In the genomic region with DNA sequence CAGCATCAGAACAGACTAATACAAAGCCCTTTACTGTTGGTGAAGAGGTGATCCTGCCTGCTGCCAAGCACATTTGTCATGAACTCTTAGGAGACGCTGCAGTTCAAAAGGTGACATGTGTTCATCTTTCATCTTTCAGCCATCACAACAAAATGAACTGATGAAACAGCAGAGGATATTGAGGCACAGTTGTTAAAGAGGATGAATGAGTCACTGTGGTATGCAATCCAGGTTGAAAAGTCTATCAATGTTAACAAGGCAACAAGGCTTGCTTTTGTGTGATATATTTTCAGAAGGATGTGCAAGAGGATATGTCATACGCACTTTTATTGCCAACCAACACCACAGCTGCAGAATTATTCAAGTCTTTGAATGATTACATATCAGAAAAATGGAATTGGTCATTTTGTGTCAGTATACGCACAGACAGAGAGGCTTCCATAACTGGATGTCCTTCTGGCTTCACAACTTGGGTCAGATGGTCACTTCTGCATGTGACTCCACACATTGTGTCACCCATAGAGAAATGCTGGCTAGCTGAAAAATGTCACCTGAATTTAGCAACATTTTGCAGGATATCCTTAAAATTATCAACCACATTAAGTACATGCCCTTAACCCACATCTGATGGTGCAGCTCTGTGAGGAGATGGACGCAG, we compare ENCODE assay signal across 17 cellular contexts. TPM values are rescaled to one million over a fixed set of nuclear protein-coding genes. Genes with fewer than 3 reads are reported as not detected.
DNase-seq lines count a peak whose midpoint lies in the region; ATAC-seq, FAIRE-seq and TF ChIP-seq lines count a peak whose summit lies in the region.
"Had no signal": no experiment of that assay in that cellular context is flagged by ENCODE, and none has a peak within 500 bp of the region (broad histone marks: within the 10 kb centered on the region; RNA-seq: fewer than 3 reads in every experiment).

No MANE protein-coding gene starts in this region.

- no peak for TF ChIP-seq EP300 in HepG2 (IDR thresholded peaks at IDR 0.05; ENCODE audit: low read depth in 2 of 2, low read length in 2 of 2)
- TF ChIP-seq EP300 in HepG2 (CRISPR knock-in tag; IDR thresholded peaks at IDR 0.05; ENCODE audit: borderline replicate concordance): no peak

- no peaks in the 10 kb centered on the region for H4K20me1 ChIP-seq in HepG2 (ENCODE audit: insufficient read depth, low read length)

- no peak for TF ChIP-seq RAD21 in HepG2 (CRISPR knock-in tag; IDR thresholded peaks at IDR 0.05)

- intact Hi-C loops in HepG2 (cut with micrococcal nuclease; ENCODE audit: unreplicated experiment) (no loop called here), right lobe of liver (cut with DNase I) (no loop called here), heart right ventricle (cut with DNase I) (no loop called here)

- H3K27ac ChIP-seq in HepG2 (ENCODE audit: extremely low read length, insufficient read depth, low read length): no peak overlapping the region
- no peak overlapping the region for H3K27ac ChIP-seq in right lobe of liver
- no peak overlapping the region for H3K27ac ChIP-seq in heart right ventricle
- H3K27ac ChIP-seq: tibial artery had no signal

- no peak for ATAC-seq in HepG2
- ATAC-seq in right lobe of liver: no peak
- no peak for ATAC-seq in GM21723 (IDR thresholded peaks at IDR 0.05; ENCODE audit: unreplicated experiment)
- ATAC-seq in heart right ventricle: no peak
- no peak for ATAC-seq in GM19397 (IDR thresholded peaks at IDR 0.05; ENCODE audit: unreplicated experiment)

- H3K4me2 ChIP-seq in HepG2 (ENCODE audit: low read depth, low read length): no peak overlapping the region

- H3K4me3 ChIP-seq in HepG2 (replicated peaks in 1 of 3; ENCODE audit: insufficient read depth in 1 of 3, low read depth in 2 of 3, low read length in 3 of 3) (no peak overlapping the region), right lobe of liver (no peak overlapping the region), heart right ventricle (no peak overlapping the region)
- H3K4me3 ChIP-seq: tibial artery had no signal

- FAIRE-seq in HepG2 (lab: Jason Lieb, UNC): no peak

- peaks cover 10% of the 10 kb centered on the region for H3K9me3 Mint-ChIP-seq in activated naive CD8-positive, alpha-beta T cell treated with anti-CD3 and anti-CD28 coated beads for 36 hours

- peaks cover 59% of the 10 kb centered on the region for H3K36me3 Mint-ChIP-seq in activated naive CD8-positive, alpha-beta T cell treated with anti-CD3 and anti-CD28 coated beads for 36 hours

- CTCF ChIA-PET in HepG2 (lab: Yijun Ruan, JAX; ENCODE audit: low intra/inter-chr PET ratio, low total read pairs): no interaction called here

- H3K27me3 ChIP-seq in HepG2 (ENCODE audit: control insufficient read depth in 1 of 2, insufficient read depth in 2 of 2, low read length in 2 of 2): no peaks in the 10 kb centered on the region
- H3K27me3 ChIP-seq in right lobe of liver: no peaks in the 10 kb centered on the region
- no peaks in the 10 kb centered on the region for H3K27me3 ChIP-seq in heart right ventricle
- H3K27me3 ChIP-seq: tibial artery had no signal

- TF ChIP-seq CTCF in HepG2 (CRISPR knock-in tag; IDR thresholded peaks at IDR 0.05): no peak
- no peak for TF ChIP-seq CTCF in right lobe of liver (IDR thresholded peaks at IDR 0.05)
- no peak for TF ChIP-seq CTCF in heart right ventricle (IDR thresholded peaks at IDR 0.05)

- no peaks in the 10 kb centered on the region for H3K4me1 ChIP-seq in HepG2 (ENCODE audit: insufficient read depth, low read length)
- no peaks in the 10 kb centered on the region for H3K4me1 ChIP-seq in right lobe of liver
- H3K4me1 ChIP-seq in heart right ventricle: peaks cover 0 to 12% (median 0%) of the 10 kb centered on the region in 9 donors

- DNase-seq in HepG2 (ENCODE audit: low spot score) (peak; percentile 35), right lobe of liver (no peak), foreskin melanocyte (peak; percentile 62), heart right ventricle (no peak), GM19238 (ENCODE audit: insufficient read length, low spot score) (no peak)
- no peak for DNase-seq in activated naive CD8-positive, alpha-beta T cell treated with anti-CD3 and anti-CD28 coated beads for 36 hours
- DNase-seq: activated CD4-positive, CD25-positive, alpha-beta regulatory T cell treated with anti-CD3 and anti-CD28 coated beads, Interleukin-2, amount 50 U/mL, for 72 hours; effector CD4-positive, alpha-beta T cell; kidney glomerular epithelial cell; stimulated activated CD4-positive, alpha-beta T cell treated with anti-CD3 and anti-CD28 coated beads, Interleukin-1b, Interleukin-23, amount 100 ng/mL, for 48 hours; tibial artery had no signal

- in situ Hi-C loops in HepG2 (cut with HindIII; ENCODE audit: extremely low pct_ligation_motif_present, low pct_unique_long_range_greater_than_20kb): no loop called here

- H3K9ac ChIP-seq in HepG2 (ENCODE audit: insufficient read depth, low read depth, low read length): no peak overlapping the region

- H3K36me3 ChIP-seq in HepG2 (replicated peaks in 1 of 2; ENCODE audit: control insufficient read depth in 1 of 2, insufficient read depth in 2 of 2, low read length in 2 of 2) (no peaks in the 10 kb centered on the region), right lobe of liver (no peaks in the 10 kb centered on the region), heart right ventricle (peaks cover 0 to 39% (median 0%) of the 10 kb centered on the region in 9 donors)

- POLR2A ChIA-PET in HepG2 (lab: Yijun Ruan, JAX): no interaction called here

- peak overlapping the region; percentile 89 for H3K27ac Mint-ChIP-seq in activated naive CD8-positive, alpha-beta T cell treated with anti-CD3 and anti-CD28 coated beads for 36 hours

- peaks cover 14% of the 10 kb centered on the region for H3K4me1 Mint-ChIP-seq in activated naive CD8-positive, alpha-beta T cell treated with anti-CD3 and anti-CD28 coated beads for 36 hours

- TF ChIP-seq POLR2A in HepG2 (IDR thresholded peaks at IDR 0.05; ENCODE audit: insufficient read depth in 1 of 2, low read depth in 2 of 2, low read length in 2 of 2) (no peak), right lobe of liver (IDR thresholded peaks at IDR 0.05) (no peak)

- H3K4me3 Mint-ChIP-seq in activated naive CD8-positive, alpha-beta T cell treated with anti-CD3 and anti-CD28 coated beads for 36 hours: no peak overlapping the region
- H3K4me3 Mint-ChIP-seq: IgD-negative memory B cell had no signal

- WGBS in HepG2 (ENCODE audit: low lambda C conversion rate): 58% methylated on average over 4 of the region's 4 CpGs
- 96% methylated on average over 4 of the region's 4 CpGs for WGBS in right lobe of liver (ENCODE audit: insufficient coverage, low coverage, low lambda C conversion rate, missing lambda C conversion rate)
- 93 to 98% methylated on average over 4 of the region's 4 CpGs for WGBS in heart right ventricle, 2 donors

- no peaks in the 10 kb centered on the region for H3K9me3 ChIP-seq in HepG2 (ENCODE audit: low read length)
- no peaks in the 10 kb centered on the region for H3K9me3 ChIP-seq in right lobe of liver
- H3K9me3 ChIP-seq in heart right ventricle: peaks cover 0 to 4% (median 0%) of the 10 kb centered on the region in 11 donors
- H3K9me3 ChIP-seq: tibial artery had no signal

- BruUV-seq in HepG2 (replicated peaks; lab: Mats Ljungman, UMichigan): no TSS peak

- H3K27me3 Mint-ChIP-seq in activated naive CD8-positive, alpha-beta T cell treated with anti-CD3 and anti-CD28 coated beads for 36 hours: no peaks in the 10 kb centered on the region
- H3K27me3 Mint-ChIP-seq: IgD-negative memory B cell had no signal

- H3K79me2 ChIP-seq in HepG2 (ENCODE audit: insufficient read depth, low read length): no peaks in the 10 kb centered on the region

- H2AFZ ChIP-seq in HepG2 (ENCODE audit: low read length): no peak overlapping the region

TF ChIP-seq in HepG2, 621 proteins besides CTCF, POLR2A, EP300 and RAD21 (continues in another document):
- TF ChIP-seq, protein P1, sequence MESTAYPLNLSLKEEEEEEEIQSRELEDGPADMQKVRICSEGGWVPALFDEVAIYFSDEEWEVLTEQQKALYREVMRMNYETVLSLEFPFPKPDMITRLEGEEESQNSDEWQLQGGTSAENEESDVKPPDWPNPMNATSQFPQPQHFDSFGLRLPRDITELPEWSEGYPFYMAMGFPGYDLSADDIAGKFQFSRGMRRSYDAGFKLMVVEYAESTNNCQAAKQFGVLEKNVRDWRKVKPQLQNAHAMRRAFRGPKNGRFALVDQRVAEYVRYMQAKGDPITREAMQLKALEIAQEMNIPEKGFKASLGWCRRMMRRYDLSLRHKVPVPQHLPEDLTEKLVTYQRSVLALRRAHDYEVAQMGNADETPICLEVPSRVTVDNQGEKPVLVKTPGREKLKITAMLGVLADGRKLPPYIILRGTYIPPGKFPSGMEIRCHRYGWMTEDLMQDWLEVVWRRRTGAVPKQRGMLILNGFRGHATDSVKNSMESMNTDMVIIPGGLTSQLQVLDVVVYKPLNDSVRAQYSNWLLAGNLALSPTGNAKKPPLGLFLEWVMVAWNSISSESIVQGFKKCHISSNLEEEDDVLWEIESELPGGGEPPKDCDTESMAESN (CRISPR knock-in tag; conservative IDR thresholded peaks at IDR 0.05): no peak

RNA-seq across cellular contexts. Expression of gene PLN, which starts 52.3 kb away (rescaled TPM):
- total RNA-seq in HepG2 (2016; rRNA removed; fragmentation: Illumina TruSeq; extraction: Trizol) (not detected in 2 replicates), right lobe of liver (under 1 TPM in 4 of 6 experiments, not detected in 2; 0.12 to 0.25 (median 0.20) TPM), heart right ventricle (1,000 to 10,000 TPM; 1,787 to 3,094 (median 2,650) TPM)
- total RNA-seq in HepG2 (2016; cell fraction: cytosol; rRNA removed; fragmentation: Illumina TruSeq; extraction: Trizol; ENCODE audit: low read depth): not detected in 2 replicates
- total RNA-seq in HepG2 (2016; cell fraction: insoluble cytoplasmic fraction; rRNA removed; fragmentation: Illumina TruSeq; extraction: Trizol): not detected in 2 replicates
- total RNA-seq in HepG2 (2016; cell fraction: membrane; rRNA removed; fragmentation: Illumina TruSeq; extraction: Trizol): not detected in 2 replicates
- total RNA-seq in HepG2 (2016; cell fraction: nucleus; rRNA removed; fragmentation: Illumina TruSeq; extraction: Trizol): not detected in 2 replicates
- polyA plus RNA-seq in HepG2 (2011; rRNA removed) (not detected in 2 replicates), heart right ventricle (100 to 1,000 TPM; 764 to 848 TPM)
- not detected in 2 replicates for polyA plus RNA-seq in HepG2 (2011; cell fraction: cytosol; rRNA removed)
- polyA plus RNA-seq in HepG2 (2011; cell fraction: nucleus; rRNA removed): not detected in 2 replicates
- polyA plus RNA-seq in HepG2 (2012): not detected in 2 replicates
- polyA plus RNA-seq in HepG2 (2016; cell fraction: cytosol; fragmentation: Illumina TruSeq; extraction: Trizol; ENCODE audit: low read depth): not detected in 2 replicates
- polyA plus RNA-seq in HepG2 (2016; cell fraction: insoluble cytoplasmic fraction; fragmentation: Illumina TruSeq; extraction: Trizol; ENCODE audit: low read depth): not detected in 2 replicates
- polyA plus RNA-seq in HepG2 (2016; cell fraction: membrane; fragmentation: Illumina TruSeq; extraction: Trizol; ENCODE audit: low read depth): not detected in 2 replicates
- not detected in 2 replicates for polyA plus RNA-seq in HepG2 (2016; cell fraction: nucleus; fragmentation: Illumina TruSeq; extraction: Trizol; ENCODE audit: insufficient read depth, low read depth)
- polyA minus RNA-seq in HepG2 (2011; rRNA and poly(A)+ RNA removed; ENCODE audit: low replicate concordance): not detected in 2 replicates
- polyA minus RNA-seq in HepG2 (2011; cell fraction: cytosol; rRNA and poly(A)+ RNA removed): not detected in 2 replicates
- polyA minus RNA-seq in HepG2 (2011; cell fraction: nucleus; rRNA and poly(A)+ RNA removed): not detected in 2 replicates
- not detected for total RNA-seq in activated naive CD8-positive, alpha-beta T cell treated with anti-CD3 and anti-CD28 coated beads for 36 hours
- total RNA-seq: NCI-H460, OCI-LY7, pulmonary artery endothelial cell had no signal

Comparison
In these comparisons a context has a peak if more than half of its experiments do, and no peak if none do; other contexts are left out.
1. DNase-seq: peak in HepG2 (single experiment) and foreskin melanocyte (single experiment); none in right lobe of liver (0 of 3), activated naive CD8-positive, alpha-beta T cell treated with anti-CD3 and anti-CD28 coated beads for 36 hours (single experiment), heart right ventricle (0 of 2) and GM19238 (single experiment).
2. RNA of gene PLN, which starts 52.3 kb away (total RNA-seq): 1,787 to 3,094 TPM in heart right ventricle; 0.12 to 0.25 TPM in right lobe of liver, not detected in activated naive CD8-positive, alpha-beta T cell treated with anti-CD3 and anti-CD28 coated beads for 36 hours and not detected in HepG2; every median in the first group is over 1,000 times any median in the second.